8 cellular contexts compared by ENCODE assay signal in genomic region chr10:123995461-123996131, GRCh38.
A peak's percentile ranks its signal among the peaks of the same experiment; 100 is the strongest.
DNase-seq lines count a peak whose midpoint lies in the region; ATAC-seq and TF ChIP-seq lines count a peak whose summit lies in the region.

No MANE protein-coding gene starts in this region.

- H3K4me3 ChIP-seq in CD8-positive, alpha-beta T cell (ENCODE audit: low read depth, low read length): no peak overlapping the region
- H3K4me3 ChIP-seq in cardiac fibroblast (replicated peaks in 1 of 2; ENCODE audit: low read depth in 2 of 2, low read length in 2 of 2): peak overlapping the region; percentile 19 to 32
- H3K4me3 ChIP-seq in kidney epithelial cell (ENCODE audit: low read depth, low read length): peak overlapping the region; percentile 23

- H3K36me3 ChIP-seq in CD8-positive, alpha-beta T cell (ENCODE audit: insufficient read depth, low read length): no peaks in the 10 kb centered on the region
- no peaks in the 10 kb centered on the region for H3K36me3 ChIP-seq in kidney epithelial cell (ENCODE audit: control insufficient read depth, insufficient read depth, low read length)

- TF ChIP-seq CTCF in CD8-positive, alpha-beta T cell (IDR thresholded peaks at IDR 0.05): no peak
- TF ChIP-seq CTCF in cardiac fibroblast (IDR thresholded peaks at IDR 0.05; ENCODE audit: low read depth, low read length): peak; percentile 20
- TF ChIP-seq CTCF in kidney epithelial cell (IDR thresholded peaks at IDR 0.05; ENCODE audit: insufficient read depth, low read length, poor library complexity, severe bottlenecking): peak; percentile 62

- H3K36me3 Mint-ChIP-seq in CD8-positive, alpha-beta T cell: no peaks in the 10 kb centered on the region

- peaks cover 25% of the 10 kb centered on the region for H3K4me1 Mint-ChIP-seq in CD8-positive, alpha-beta T cell (ENCODE audit: low read depth)

- ATAC-seq in CD8-positive, alpha-beta T cell: no peak
- ATAC-seq in stimulated activated naive CD8-positive, alpha-beta T cell treated with anti-CD3 and anti-CD28 coated beads, Interleukin-15, Interleukin-2, amounts not matched to agents 100 U/mL and 50 U/mL, for 24 hours: peak; percentile 34
- no peak for ATAC-seq in HG03175 (IDR thresholded peaks at IDR 0.05; ENCODE audit: unreplicated experiment)

- H3K4me3 Mint-ChIP-seq in CD8-positive, alpha-beta T cell: peak overlapping the region; percentile 11

- POLR2A ChIA-PET in CD8-positive, alpha-beta T cell (lab: Charles Lee): interaction anchor here (2.3 kb wide), 1 partner anchor 393 kb away, joined by 10 read pairs; no protein-coding TSS in a partner anchor

- no peaks in the 10 kb centered on the region for H3K9me3 ChIP-seq in CD8-positive, alpha-beta T cell (ENCODE audit: low read length)

- CTCF ChIA-PET in CD8-positive, alpha-beta T cell (lab: Charles Lee): interaction anchor here (0.6 to 5.7 kb wide), 22 partner anchors 8 to 962 kb away, joined by 3 to 198 read pairs (median 6); no protein-coding TSS in a partner anchor

- H3K27me3 ChIP-seq in CD8-positive, alpha-beta T cell (ENCODE audit: insufficient read depth, low read length): peaks cover 18% of the 10 kb centered on the region
- H3K27me3 ChIP-seq in kidney epithelial cell (ENCODE audit: control insufficient read depth, insufficient read depth, low read length): peaks cover 24% of the 10 kb centered on the region

- peaks cover 10% of the 10 kb centered on the region for H3K4me1 ChIP-seq in CD8-positive, alpha-beta T cell (ENCODE audit: insufficient read depth, low read length)

- H3K9me3 Mint-ChIP-seq in CD8-positive, alpha-beta T cell: no peaks in the 10 kb centered on the region

- H3K27ac ChIP-seq in CD8-positive, alpha-beta T cell (ENCODE audit: low read depth, low read length): no peak overlapping the region

- H3K27ac Mint-ChIP-seq in CD8-positive, alpha-beta T cell: no peak overlapping the region

- peak in 1 of 7 experiments; percentile 11 for DNase-seq in CD8-positive, alpha-beta T cell
- peak; percentile 59 for DNase-seq in GM19240 (ENCODE audit: insufficient read length, low spot score)
- DNase-seq in NCI-H748 (lab: John Stamatoyannopoulos, UW; ENCODE audit: unreplicated experiment): peak; percentile 59
- DNase-seq in cardiac fibroblast (ENCODE audit: low read depth in 2 of 2): peak; percentile 74 to 83
- DNase-seq in kidney epithelial cell (ENCODE audit: low read depth): peak; percentile 66
- peak; percentile 24 for DNase-seq in stimulated activated naive CD8-positive, alpha-beta T cell treated with anti-CD3 and anti-CD28 coated beads, Interleukin-15, Interleukin-2, amounts not matched to agents 100 U/mL and 50 U/mL, for 24 hours
- no peak for DNase-seq in epidermal melanocyte (ENCODE audit: insufficient read length, low spot score)

- H3K27me3 Mint-ChIP-seq in CD8-positive, alpha-beta T cell (ENCODE audit: low read depth): peaks cover 38% of the 10 kb centered on the region

- intact Hi-C loops in CD8-positive, alpha-beta T cell (cut with DNase I, micrococcal nuclease): loop anchor here in 1 of 2 experiments (2.0 kb wide), 1 partner anchor 749 kb away; the partner anchor contains the start of gene FAM53B
